Comparison of ENCODE assay signal across 25 cellular contexts in the genomic region with DNA sequence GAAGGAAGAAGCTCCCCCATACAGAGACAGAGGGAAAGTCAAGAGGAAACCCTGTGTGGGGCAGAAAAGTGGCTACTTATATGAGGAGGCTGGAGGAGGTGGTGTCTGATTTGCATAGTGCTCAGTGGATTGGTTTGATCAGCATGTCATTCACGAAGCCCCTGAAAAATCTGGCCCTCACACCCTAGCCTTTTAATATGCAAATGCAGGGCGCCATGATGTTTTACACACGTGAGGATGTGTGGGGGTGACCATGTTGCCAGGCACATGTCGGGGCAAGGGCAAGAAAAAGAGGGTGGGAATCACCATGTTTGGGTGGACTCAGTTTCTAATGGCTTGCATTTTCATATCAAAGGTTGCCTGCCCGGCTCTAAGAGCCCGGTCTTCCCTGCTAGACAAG.
"Had no signal": no experiment of that assay in that cellular context is flagged by ENCODE, and none has a peak within 500 bp of the region (broad histone marks: within the 10 kb centered on the region; RNA-seq: fewer than 3 reads in every experiment).

No MANE protein-coding gene starts in this region.

- H3K4me1 Mint-ChIP-seq: memory B cell; natural killer cell; neural crest cell; stimulated activated effector memory CD8-positive, alpha-beta T cell treated with anti-CD3 and anti-CD28 coated beads, Interleukin-12 subunit alpha, Interleukin-12 subunit beta, amount 100 ng/mL, for 72 hours had no signal

- H3K27ac ChIP-seq: epithelial cell of prostate, esophagus muscularis mucosa, gastrocnemius medialis, heart right ventricle, left ventricle myocardium inferior, lower lobe of right lung, parathyroid adenoma, prostate gland, right lobe of liver, tibial artery, upper lobe of left lung, uterus had no signal

- H3K9ac ChIP-seq: parathyroid adenoma had no signal

- H3K36me3 Mint-ChIP-seq: stimulated activated effector memory CD8-positive, alpha-beta T cell treated with anti-CD3 and anti-CD28 coated beads, Interleukin-12 subunit alpha, Interleukin-12 subunit beta, amount 100 ng/mL, for 72 hours had no signal

- H3K27me3 ChIP-seq: esophagus muscularis mucosa, gastrocnemius medialis, heart right ventricle, right lobe of liver, tibial artery, upper lobe of left lung, uterus had no signal

- H3K27ac Mint-ChIP-seq: memory B cell; mesothelial cell of epicardium; natural killer cell; stimulated activated effector memory CD8-positive, alpha-beta T cell treated with anti-CD3 and anti-CD28 coated beads, Interleukin-12 subunit alpha, Interleukin-12 subunit beta, amount 100 ng/mL, for 72 hours; stimulated activated naive CD8-positive, alpha-beta T cell treated with anti-CD3 and anti-CD28 coated beads, Interleukin-15, Interleukin-2, amounts not matched to agents 100 ng/mL and 50 ng/mL, for 24 hours had no signal

- ATAC-seq: gastrocnemius medialis; heart right ventricle; left cardiac atrium; lower lobe of right lung; natural killer cell; right lobe of liver; stimulated activated effector memory CD8-positive, alpha-beta T cell treated with anti-CD3 and anti-CD28 coated beads, Interleukin-12 subunit alpha, Interleukin-12 subunit beta, amount 100 ng/mL, for 72 hours had no signal

- DNase-seq: effector memory CD4-positive, alpha-beta T cell; gastrocnemius medialis; heart right ventricle; hypothalamus; kidney; left cardiac atrium; left ventricle myocardium inferior; lower lobe of right lung; natural killer cell; retina; right lobe of liver; stimulated activated CD4-positive, alpha-beta T cell treated with anti-CD3 and anti-CD28 coated beads, Interleukin-4, amount 100 ng/mL, for 1 hour; stimulated activated CD8-positive, alpha-beta memory T cell treated with anti-CD3 and anti-CD28 coated beads, Interleukin-4, amount 100 ng/mL, for 48 hours; tibial artery; upper lobe of left lung; uterus had no signal

- H3K4me1 ChIP-seq: esophagus muscularis mucosa, gastrocnemius medialis, heart right ventricle, left ventricle myocardium inferior, lower lobe of right lung, parathyroid adenoma, prostate gland, right lobe of liver, tibial artery, upper lobe of left lung, uterus had no signal

- H2AFZ ChIP-seq: parathyroid adenoma had no signal

- H3K4me3 Mint-ChIP-seq: memory B cell; mesothelial cell of epicardium; natural killer cell; neural crest cell; stimulated activated effector memory CD8-positive, alpha-beta T cell treated with anti-CD3 and anti-CD28 coated beads, Interleukin-12 subunit alpha, Interleukin-12 subunit beta, amount 100 ng/mL, for 72 hours; stimulated activated naive CD8-positive, alpha-beta T cell treated with anti-CD3 and anti-CD28 coated beads, Interleukin-15, Interleukin-2, amounts not matched to agents 100 ng/mL and 50 ng/mL, for 24 hours had no signal

- H3K4me3 ChIP-seq: esophagus muscularis mucosa, gastrocnemius medialis, heart right ventricle, left ventricle myocardium inferior, lower lobe of right lung, prostate gland, right lobe of liver, tibial artery, upper lobe of left lung, uterus had no signal

- H3K36me3 ChIP-seq: esophagus muscularis mucosa, gastrocnemius medialis, heart right ventricle, left ventricle myocardium inferior, lower lobe of right lung, prostate gland, right lobe of liver, upper lobe of left lung, uterus had no signal

- H3K9me3 ChIP-seq: gastrocnemius medialis, prostate gland had no signal
